18 cellular contexts compared by ENCODE assay signal in the genomic region with DNA sequence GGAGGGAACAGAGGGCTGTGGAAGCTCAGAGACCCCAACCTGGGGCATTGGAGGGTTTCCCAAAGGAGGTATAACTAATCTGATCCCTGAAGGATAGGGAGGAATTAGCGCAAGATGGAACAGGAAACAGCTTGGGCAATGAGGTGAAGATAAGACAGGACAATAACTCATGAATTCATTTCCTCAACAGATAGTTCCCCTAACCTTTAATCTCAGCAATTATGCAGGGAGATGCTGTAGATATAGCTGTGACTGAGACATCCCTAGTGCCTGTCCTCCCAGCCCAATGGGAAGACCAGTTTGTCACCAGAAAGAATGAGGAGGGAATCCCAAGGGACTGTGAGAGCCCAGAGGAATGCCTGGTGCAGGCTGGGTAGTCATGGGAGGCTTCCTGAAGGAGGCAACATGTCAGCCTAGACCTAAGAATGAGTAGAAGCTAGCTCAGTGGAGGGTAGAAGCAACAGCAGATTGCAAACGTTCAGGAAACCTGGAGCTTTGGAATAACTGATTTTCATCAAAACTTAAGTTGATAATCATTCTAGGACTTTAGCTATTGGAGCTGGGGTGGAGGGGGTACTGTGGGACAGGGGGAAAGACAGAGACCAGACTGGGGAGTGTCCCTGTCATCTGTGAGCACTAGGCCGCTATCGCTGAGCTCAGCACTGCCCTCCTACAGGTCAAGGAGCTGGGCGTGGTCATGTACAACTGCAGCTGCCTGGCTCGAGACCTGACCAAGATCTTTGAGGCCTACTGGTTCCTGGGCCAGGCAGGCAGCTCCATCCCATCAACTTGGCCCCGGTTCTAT. TPM values are rescaled to one million over a fixed set of nuclear protein-coding genes. Genes with fewer than 3 reads are reported as not detected.
DNase-seq lines count a peak whose midpoint lies in the region; ATAC-seq and TF ChIP-seq lines count a peak whose summit lies in the region.
"Had no signal": no experiment of that assay in that cellular context is flagged by ENCODE, and none has a peak within 500 bp of the region (broad histone marks: within the 10 kb centered on the region; RNA-seq: fewer than 3 reads in every experiment).

No MANE protein-coding gene starts in this region.

- 91% methylated on average over 4 of the region's 7 CpGs for WGBS in SK-N-SH (ENCODE audit: low lambda C conversion rate)
- WGBS in neuronal stem cell (ENCODE audit: extremely low coverage in 2 of 2, insufficient read length in 2 of 2, insufficient replicate concordance in 1 of 2), 2 donors: no CpG with 5 or more reads among the region's 7 CpGs

- H3K27ac Mint-ChIP-seq in T-helper 17 cell: peak overlapping the region; percentile 47
- H3K27ac Mint-ChIP-seq in central memory CD8-positive, alpha-beta T cell (ENCODE audit: low read depth): peak overlapping the region; percentile 75

- no peaks in the 10 kb centered on the region for H3K9me2 ChIP-seq in SK-N-SH

- H3K18ac ChIP-seq in neuronal stem cell (ENCODE audit: low read length): no peak overlapping the region

- in situ Hi-C loops in GM13976 (cut with MboI; ENCODE audit: low sequenced_read_pairs, unreplicated experiment): no loop called here

- H3K4me2 ChIP-seq in SK-N-SH (no peak overlapping the region), neuronal stem cell (ENCODE audit: insufficient read depth, low read length, poor library complexity, severe bottlenecking) (no peak overlapping the region)
- H3K4me2 ChIP-seq: PC-9 had no signal

- H3K27ac ChIP-seq in SK-N-SH (ENCODE audit: low read depth in 2 of 2, low read length in 1 of 2) (no peak overlapping the region), neuronal stem cell (replicated peaks; ENCODE audit: low read length) (no peak overlapping the region)
- H3K27ac ChIP-seq: C4-2B, PC-9, SJSA1 had no signal

- no peak overlapping the region for H2AK5ac ChIP-seq in neuronal stem cell (ENCODE audit: low read depth, low read length)

- no peak overlapping the region for H3K9ac ChIP-seq in SK-N-SH
- peak overlapping the region; percentile 15 for H3K9ac ChIP-seq in neuronal stem cell (ENCODE audit: low read depth, low read length, poor library complexity)

- H4K8ac ChIP-seq in neuronal stem cell (ENCODE audit: low read depth, low read length): no peak overlapping the region

- H2BK5ac ChIP-seq in neuronal stem cell (ENCODE audit: low read length): no peak overlapping the region

- H2BK120ac ChIP-seq in neuronal stem cell (ENCODE audit: low read depth, low read length): no peak overlapping the region

- H3K4me3 Mint-ChIP-seq in T-helper 17 cell: no peak overlapping the region
- H3K4me3 Mint-ChIP-seq in central memory CD8-positive, alpha-beta T cell: no peak overlapping the region

- H3K4me1 Mint-ChIP-seq in T-helper 17 cell: peaks cover 7% of the 10 kb centered on the region
- H3K4me1 Mint-ChIP-seq in central memory CD8-positive, alpha-beta T cell: no peaks in the 10 kb centered on the region

- TF ChIP-seq RAD21 in SK-N-SH (IDR thresholded peaks at IDR 0.05; ENCODE audit: low read length): no peak

- CTCF ChIA-PET in SK-N-SH (lab: Yijun Ruan, JAX): interaction anchor here (0.9 to 1.5 kb wide), 2 partner anchors 50 to 66 kb away, joined by 3 to 4 read pairs; no protein-coding TSS in a partner anchor

- no peak overlapping the region for H2BK15ac ChIP-seq in neuronal stem cell (ENCODE audit: low read length)

- no peaks in the 10 kb centered on the region for H3F3A ChIP-seq in SK-N-SH (replicated peaks; ENCODE audit: insufficient read depth)

- H3K4me3 ChIP-seq in SK-N-SH (ENCODE audit: low read depth in 2 of 2, low read length in 1 of 2) (no peak overlapping the region), neuronal stem cell (ENCODE audit: low read length in 2 of 2) (no peak overlapping the region), BE2C (ENCODE audit: low read depth, low read length) (no peak overlapping the region)
- H3K4me3 ChIP-seq: MG63, PC-9, SJSA1 had no signal

- H3K36me3 ChIP-seq in SK-N-SH (replicated peaks in 1 of 2; ENCODE audit: control insufficient read depth in 1 of 2, insufficient read depth in 2 of 2, low read length in 1 of 2) (peaks cover 17 to 25% of the 10 kb centered on the region in 2 experiments), neuronal stem cell (replicated peaks in 1 of 2; ENCODE audit: control insufficient read depth in 2 of 2, insufficient read depth in 2 of 2, low read length in 2 of 2) (peaks cover 48 to 81% of the 10 kb centered on the region in 2 donors), BE2C (peaks cover 29% of the 10 kb centered on the region)
- H3K36me3 ChIP-seq: MG63 had no signal

- no peak for TF ChIP-seq EP300 in SK-N-SH (IDR thresholded peaks at IDR 0.05; ENCODE audit: borderline replicate concordance in 1 of 2, low read depth in 1 of 2, low read length in 1 of 2)

- no peaks in the 10 kb centered on the region for H3K9me3 Mint-ChIP-seq in central memory CD8-positive, alpha-beta T cell

- H2AFZ ChIP-seq in SK-N-SH (ENCODE audit: low read depth): no peak overlapping the region
- no peak overlapping the region for H2AFZ ChIP-seq in neuronal stem cell (ENCODE audit: low read length)
- H2AFZ ChIP-seq: PC-9 had no signal

- no peaks in the 10 kb centered on the region for H3K27me3 Mint-ChIP-seq in T-helper 17 cell
- no peaks in the 10 kb centered on the region for H3K27me3 Mint-ChIP-seq in central memory CD8-positive, alpha-beta T cell

- ATAC-seq in SK-N-SH treated with all-trans-retinoic acid at 6 μM for 48 hours (no peak), T-helper 17 cell (no peak)
- ATAC-seq in central memory CD8-positive, alpha-beta T cell (replicated peaks; ENCODE audit: extremely low read depth, poor library complexity, severe bottlenecking): no peak
- ATAC-seq: HepG2 had no signal

- H4K20me1 ChIP-seq in SK-N-SH (ENCODE audit: insufficient read depth): no peaks in the 10 kb centered on the region

- TF ChIP-seq CTCF in SK-N-SH (IDR thresholded peaks at IDR 0.05) (no peak), BE2C (IDR thresholded peaks at IDR 0.05; ENCODE audit: low read depth, low read length) (no peak), GM13976 (IDR thresholded peaks at IDR 0.05; ENCODE audit: borderline replicate concordance, control extremely low read depth, extremely low read depth, insufficient read depth, missing control alignments) (no peak)

- H3K27me3 ChIP-seq in SK-N-SH (ENCODE audit: insufficient read depth) (no peaks in the 10 kb centered on the region), neuronal stem cell (ENCODE audit: control insufficient read depth in 3 of 3, insufficient read depth in 3 of 3, low read depth in 1 of 3, low read length in 3 of 3) (no peaks in the 10 kb centered on the region), BE2C (no peaks in the 10 kb centered on the region)
- H3K27me3 ChIP-seq: MG63, SJSA1 had no signal

- H3K79me1 ChIP-seq in neuronal stem cell (ENCODE audit: low read depth, low read length): peaks cover 2% of the 10 kb centered on the region

- POLR2A ChIA-PET in SK-N-SH (lab: Yijun Ruan, JAX): interaction anchor here (0.7 kb wide), 1 partner anchor 9 kb away, joined by 4 read pairs; no protein-coding TSS in a partner anchor

- peaks cover 5% of the 10 kb centered on the region; the same call in 1 of the 2 replicates for H3K79me2 ChIP-seq in SK-N-SH (ENCODE audit: insufficient read depth)

- H3K23ac ChIP-seq in neuronal stem cell (ENCODE audit: low read depth, low read length, poor library complexity): peak overlapping the region; percentile 46

- DNase-seq in SK-N-SH (peak; percentile 10), T-helper 17 cell (no peak), neuronal stem cell (ENCODE audit: low spot score) (no peak), NCI-H524 (lab: John Stamatoyannopoulos, UW) (no peak), BE2C (no peak), GM13976 (ENCODE audit: low spot score) (no peak)
- DNase-seq in central memory CD8-positive, alpha-beta T cell (ENCODE audit: low spot score in 2 of 2): no peak
- DNase-seq: MG63, NCI-H1105, NCI-H1694, NCI-H345, NCI-H69, PC-9 had no signal

- no peaks in the 10 kb centered on the region for H3K9me3 ChIP-seq in SK-N-SH
- H3K9me3 ChIP-seq in T-helper 17 cell (ENCODE audit: control insufficient read depth, low read length, poor library complexity, severe bottlenecking): no peaks in the 10 kb centered on the region
- H3K9me3 ChIP-seq in neuronal stem cell (replicated peaks in 1 of 2; ENCODE audit: control insufficient read depth in 2 of 2, insufficient read depth in 1 of 2, low read depth in 1 of 2, low read length in 2 of 2): no peaks in the 10 kb centered on the region
- H3K9me3 ChIP-seq in BE2C: no peaks in the 10 kb centered on the region
- H3K9me3 ChIP-seq: MG63, SJSA1 had no signal

- H2BK12ac ChIP-seq in neuronal stem cell (ENCODE audit: low read length): no peak overlapping the region

- no peak overlapping the region for H3K4ac ChIP-seq in neuronal stem cell (ENCODE audit: low read length)

- H3K4me1 ChIP-seq in SK-N-SH (ENCODE audit: control insufficient read depth in 1 of 2, insufficient read depth in 2 of 2, low read depth in 1 of 2, low read length in 1 of 2) (peaks cover 0 to 8% of the 10 kb centered on the region in 2 experiments; a peak in 1 of 4 replicates), neuronal stem cell (ENCODE audit: control insufficient read depth in 2 of 2, insufficient read depth in 1 of 2, low read depth in 1 of 2, low read length in 2 of 2) (peaks cover 9 to 12% of the 10 kb centered on the region in 2 donors), BE2C (peaks cover 9% of the 10 kb centered on the region)
- H3K4me1 ChIP-seq: SJSA1 had no signal

- H3K36me3 Mint-ChIP-seq in T-helper 17 cell (ENCODE audit: low read depth): peaks cover 3% of the 10 kb centered on the region
- H3K36me3 Mint-ChIP-seq in central memory CD8-positive, alpha-beta T cell (ENCODE audit: insufficient read depth): peaks cover 7% of the 10 kb centered on the region

- H3K14ac ChIP-seq in neuronal stem cell (ENCODE audit: low read length): no peak overlapping the region

- no peak overlapping the region for H4K91ac ChIP-seq in neuronal stem cell (ENCODE audit: low read depth, low read length, poor library complexity)

RNA-seq across cellular contexts. Expression of a gene that starts 18.8 kb away (rescaled TPM):
- 0.13 and 0.23 TPM in 2 replicates for polyA plus RNA-seq in SK-N-SH (2012; rRNA removed)
- polyA plus RNA-seq in SK-N-SH (2012; cell fraction: cytosol; rRNA removed): 0.01 and 0.09 TPM in 2 replicates
- 0.43 and 0.52 TPM in 2 replicates for polyA plus RNA-seq in SK-N-SH (2012; cell fraction: nucleus; rRNA removed)
- not detected for total RNA-seq in T-helper 17 cell
- 0.29 TPM for polyA plus RNA-seq in neuronal stem cell (2013, experiment 1 of 2)
- 0.28 TPM for polyA plus RNA-seq in neuronal stem cell (2013, experiment 2 of 2)
- not detected for polyA plus RNA-seq in BE2C (2012; ENCODE audit: insufficient read depth, insufficient read length, low read depth)
- total RNA-seq: A172, HepG2 had no signal

RNA-seq across cellular contexts. Expression of a gene that starts 22.7 kb away (rescaled TPM):
- polyA plus RNA-seq in SK-N-SH (2012; rRNA removed): 449 and 511 TPM in 2 replicates
- 156 and 261 TPM in 2 replicates for polyA plus RNA-seq in SK-N-SH (2012; cell fraction: cytosol; rRNA removed)
- 418 and 461 TPM in 2 replicates for polyA plus RNA-seq in SK-N-SH (2012; cell fraction: nucleus; rRNA removed)
- 10 to 100 TPM; 75.4 to 77.1 TPM for total RNA-seq in T-helper 17 cell
- 175 TPM for polyA plus RNA-seq in neuronal stem cell (2013, experiment 1 of 2)
- 166 TPM for polyA plus RNA-seq in neuronal stem cell (2013, experiment 2 of 2)
- polyA plus RNA-seq in BE2C (2012; ENCODE audit: insufficient read depth, insufficient read length, low read depth): 820 TPM

RNA-seq across cellular contexts. Expression of a gene that starts 23.0 kb away (rescaled TPM):
- polyA plus RNA-seq in SK-N-SH (2012; rRNA removed): 13.9 and 17.2 TPM in 2 replicates
- polyA plus RNA-seq in SK-N-SH (2012; cell fraction: cytosol; rRNA removed): 7.8 and 9.6 TPM in 2 replicates
- polyA plus RNA-seq in SK-N-SH (2012; cell fraction: nucleus; rRNA removed): 21.0 and 30.8 TPM in 2 replicates
- 10 to 100 TPM in 1 of 2 donors, 1 to 10 TPM in 1; 9.5 to 11.9 TPM for total RNA-seq in T-helper 17 cell
- polyA plus RNA-seq in neuronal stem cell (2013, experiment 1 of 2): 12.3 TPM
- 12.6 TPM for polyA plus RNA-seq in neuronal stem cell (2013, experiment 2 of 2)
- polyA plus RNA-seq in BE2C (2012; ENCODE audit: insufficient read depth, insufficient read length, low read depth): 42.7 TPM

RNA-seq across cellular contexts. Expression of a gene that starts 42.0 kb away (rescaled TPM):
- 2.2 TPM in 2 replicates for polyA plus RNA-seq in SK-N-SH (2012; rRNA removed)
- 1.0 and 1.5 TPM in 2 replicates for polyA plus RNA-seq in SK-N-SH (2012; cell fraction: cytosol; rRNA removed)
- polyA plus RNA-seq in SK-N-SH (2012; cell fraction: nucleus; rRNA removed): 2.9 and 4.3 TPM in 2 replicates
- 1 to 10 TPM; 1.5 to 1.7 TPM for total RNA-seq in T-helper 17 cell
- 1.9 TPM for polyA plus RNA-seq in neuronal stem cell (2013, experiment 1 of 2)
- polyA plus RNA-seq in neuronal stem cell (2013, experiment 2 of 2): 1.9 TPM
- polyA plus RNA-seq in BE2C (2012; ENCODE audit: insufficient read depth, insufficient read length, low read depth): 0.62 TPM

RNA-seq across cellular contexts. Expression of a gene that starts 54.6 kb away (rescaled TPM):
- 7.1 and 10.4 TPM in 2 replicates for polyA plus RNA-seq in SK-N-SH (2012; rRNA removed)
- polyA plus RNA-seq in SK-N-SH (2012; cell fraction: cytosol; rRNA removed): 6.5 and 7.6 TPM in 2 replicates
- 8.4 and 10.2 TPM in 2 replicates for polyA plus RNA-seq in SK-N-SH (2012; cell fraction: nucleus; rRNA removed)
- 10 to 100 TPM; 18.1 to 19.4 TPM for total RNA-seq in T-helper 17 cell
- 2.7 TPM for polyA plus RNA-seq in neuronal stem cell (2013, experiment 1 of 2)
- 2.7 TPM for polyA plus RNA-seq in neuronal stem cell (2013, experiment 2 of 2)
- 18.5 TPM for polyA plus RNA-seq in BE2C (2012; ENCODE audit: insufficient read depth, insufficient read length, low read depth)
